14 cellular contexts compared by ENCODE assay signal in the genomic region with DNA sequence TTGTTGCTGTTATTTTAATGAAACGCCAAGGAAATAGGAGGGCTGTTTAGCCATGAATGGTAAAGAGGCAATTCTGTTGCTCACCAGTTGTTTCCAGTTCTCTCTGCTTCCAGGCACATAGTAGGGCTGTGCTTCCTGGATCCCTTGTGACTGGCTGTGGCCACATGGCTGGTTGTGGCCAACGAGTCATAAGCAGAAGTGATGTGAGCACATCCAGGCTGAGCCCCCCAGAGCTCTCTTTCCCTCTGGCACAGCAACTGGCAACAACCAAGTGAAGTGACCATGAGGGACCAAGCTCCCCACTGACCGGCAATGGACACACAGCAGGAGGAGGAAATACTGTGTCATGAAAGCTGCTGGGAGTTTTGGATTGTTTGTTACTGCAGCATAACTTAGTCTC. TPM values are rescaled to one million over a fixed set of nuclear protein-coding genes. Genes with fewer than 3 reads are reported as not detected.
"Had no signal": no experiment of that assay in that cellular context is flagged by ENCODE, and none has a peak within 500 bp of the region (broad histone marks: within the 10 kb centered on the region; RNA-seq: fewer than 3 reads in every experiment).

No MANE protein-coding gene starts in this region.

- H3K27me3 ChIP-seq: colonic mucosa, tibial nerve had no signal

- H3K4me3 ChIP-seq: colonic mucosa, gastroesophageal sphincter, lung, tibial nerve had no signal

- H3K36me3 ChIP-seq: colonic mucosa, gastroesophageal sphincter, tibial nerve had no signal

- H3K4me1 ChIP-seq: colonic mucosa, gastroesophageal sphincter, parathyroid adenoma had no signal

- H3K9me3 ChIP-seq: colonic mucosa had no signal

- ATAC-seq: activated T-cell treated with anti-CD3 and anti-CD28 coated beads, Interleukin-2, amount 50 U/mL, for 72 hours; gastroesophageal sphincter had no signal

- DNase-seq: activated CD4-positive, alpha-beta memory T cell treated with anti-CD3 and anti-CD28 coated beads for 36 hours; activated CD4-positive, alpha-beta T cell treated with anti-CD3 and anti-CD28 coated beads for 1 hour; activated gamma-delta T cell treated with Interleukin-2 at 50 U/mL for 16 hours; activated naive CD8-positive, alpha-beta T cell treated with anti-CD3 and anti-CD28 coated beads for 36 hours; activated T-cell treated with anti-CD3 and anti-CD28 coated beads, Interleukin-2, amount 50 U/mL, for 72 hours; colonic mucosa; effector memory CD4-positive, alpha-beta T cell; naive B cell; small intestine had no signal

- H3K27ac ChIP-seq: colonic mucosa, epithelial cell of prostate, gastroesophageal sphincter, parathyroid adenoma, tibial nerve had no signal

RNA-seq across cellular contexts. Expression of gene GRID1, which starts 10.3 kb away (rescaled TPM):
- total RNA-seq: activated CD4-positive, alpha-beta memory T cell treated with anti-CD3 and anti-CD28 coated beads for 36 hours; activated naive CD8-positive, alpha-beta T cell treated with anti-CD3 and anti-CD28 coated beads for 36 hours; activated T-cell treated with anti-CD3 and anti-CD28 coated beads, Interleukin-2, amount 50 U/mL, for 72 hours had no signal
